In the genomic region with DNA sequence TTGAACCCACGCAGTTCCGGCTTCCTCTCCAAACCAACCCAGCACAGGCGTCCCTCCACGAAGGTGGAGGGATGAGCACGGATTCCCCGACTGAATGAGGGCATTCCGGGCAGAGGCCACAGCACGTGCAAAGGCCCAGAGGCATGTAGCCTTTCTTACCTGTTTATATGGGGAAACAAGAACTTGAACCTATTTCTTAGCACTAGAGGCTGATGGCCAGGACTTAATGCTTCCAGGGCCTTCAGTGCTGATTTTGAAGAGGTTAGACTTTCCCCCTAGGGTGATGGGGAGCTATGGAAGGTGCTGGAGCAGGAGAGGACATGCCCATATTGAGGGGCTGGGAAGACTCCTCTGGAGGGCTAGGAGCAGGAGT, we compare ENCODE assay signal across 1 cellular context.
TF ChIP-seq lines count a peak whose summit lies in the region.

No MANE protein-coding gene starts in this region.

TF ChIP-seq in IMR-90, 13 proteins besides CTCF, POLR2A, EP300 and RAD21 (continued from another document):
- TF ChIP-seq FOS (IDR thresholded peaks at IDR 0.05; ENCODE audit: low read depth, low read length) = no peak
- no peak for TF ChIP-seq ELK1 (IDR thresholded peaks at IDR 0.05; ENCODE audit: borderline replicate concordance, low read depth, low read length)
- no peak for TF ChIP-seq CHD1 (IDR thresholded peaks at IDR 0.05; ENCODE audit: low read depth, low read length)
- TF ChIP-seq MAZ (IDR thresholded peaks at IDR 0.05; ENCODE audit: borderline replicate concordance, low read depth, low read length) = no peak
- no peak for TF ChIP-seq BHLHE40 (IDR thresholded peaks at IDR 0.05; ENCODE audit: low read depth, low read length)
- TF ChIP-seq MXI1 (IDR thresholded peaks at IDR 0.05; ENCODE audit: borderline replicate concordance, low read depth, low read length) = no peak
- TF ChIP-seq SMC3 (IDR thresholded peaks at IDR 0.05; ENCODE audit: low read depth, low read length) = no peak
- TF ChIP-seq, protein P1, sequence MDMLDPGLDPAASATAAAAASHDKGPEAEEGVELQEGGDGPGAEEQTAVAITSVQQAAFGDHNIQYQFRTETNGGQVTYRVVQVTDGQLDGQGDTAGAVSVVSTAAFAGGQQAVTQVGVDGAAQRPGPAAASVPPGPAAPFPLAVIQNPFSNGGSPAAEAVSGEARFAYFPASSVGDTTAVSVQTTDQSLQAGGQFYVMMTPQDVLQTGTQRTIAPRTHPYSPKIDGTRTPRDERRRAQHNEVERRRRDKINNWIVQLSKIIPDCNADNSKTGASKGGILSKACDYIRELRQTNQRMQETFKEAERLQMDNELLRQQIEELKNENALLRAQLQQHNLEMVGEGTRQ (IDR thresholded peaks at IDR 0.05; ENCODE audit: low read depth, low read length) = no peak
- TF ChIP-seq CEBPB (IDR thresholded peaks at IDR 0.05; ENCODE audit: low read depth, low read length) = no peak
TF ChIP-seq in IMR-90: peak in this region for 0.
